ENCODE assay signal across 1 cellular context in the genomic region with DNA sequence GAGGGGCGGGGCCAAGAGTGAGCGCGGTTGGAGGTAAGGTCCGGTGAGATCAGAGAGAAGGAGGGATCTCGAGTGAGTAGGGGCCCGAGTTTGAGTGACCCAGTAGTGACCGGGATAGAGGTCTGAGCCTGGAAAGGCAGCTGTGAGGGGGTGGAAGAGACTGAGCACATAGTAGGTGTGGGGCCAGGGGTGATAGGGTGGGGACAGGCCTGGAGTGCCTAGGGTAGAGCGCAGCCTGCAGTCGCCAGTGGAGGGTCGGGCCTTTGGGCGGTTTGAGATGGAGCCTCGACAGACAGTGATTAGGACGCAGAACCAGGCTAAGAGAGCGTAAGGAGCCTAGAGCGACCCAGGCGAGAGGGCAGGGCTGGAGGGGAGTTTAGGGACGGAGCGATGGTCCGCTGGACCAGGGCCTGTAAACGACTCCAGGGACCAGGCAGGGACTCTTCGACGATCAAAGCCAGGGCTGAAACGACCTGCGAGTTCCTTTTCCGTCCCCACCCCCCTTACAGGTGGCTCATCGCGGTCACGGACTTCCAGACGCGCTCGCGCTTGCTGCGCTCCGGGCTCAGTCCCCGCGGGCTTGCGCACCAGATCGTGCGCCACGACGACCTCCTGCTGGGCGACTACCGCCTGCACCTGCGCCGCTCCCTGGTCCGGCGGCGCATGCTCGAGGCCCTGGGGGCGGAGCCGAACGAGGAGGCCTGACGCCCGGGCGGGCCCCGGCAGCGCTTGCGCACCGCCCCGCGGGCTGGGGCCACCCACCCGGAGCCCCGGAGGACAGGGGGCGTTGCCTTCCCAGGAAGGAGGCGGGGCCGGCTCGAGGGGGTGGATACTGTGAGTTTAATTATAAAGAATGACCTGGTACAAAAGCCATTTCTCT.
TF ChIP-seq lines count a peak whose summit lies in the region.

No MANE protein-coding gene starts in this region.

TF ChIP-seq in K562, 482 proteins besides CTCF, POLR2A, EP300 and RAD21 (continued from another document and continues in another):
- TF ChIP-seq NBN (IDR thresholded peaks at IDR 0.05; ENCODE audit: low read depth): peak; percentile 78; the same call in 1 of the 2 replicates
- 0 out of 2 replicates have a peak, but pooled peaks have one; percentile 48 for TF ChIP-seq ZNF589 (CRISPR knock-in tag; IDR thresholded peaks at IDR 0.05; ENCODE audit: low read depth)
- TF ChIP-seq, protein P1, sequence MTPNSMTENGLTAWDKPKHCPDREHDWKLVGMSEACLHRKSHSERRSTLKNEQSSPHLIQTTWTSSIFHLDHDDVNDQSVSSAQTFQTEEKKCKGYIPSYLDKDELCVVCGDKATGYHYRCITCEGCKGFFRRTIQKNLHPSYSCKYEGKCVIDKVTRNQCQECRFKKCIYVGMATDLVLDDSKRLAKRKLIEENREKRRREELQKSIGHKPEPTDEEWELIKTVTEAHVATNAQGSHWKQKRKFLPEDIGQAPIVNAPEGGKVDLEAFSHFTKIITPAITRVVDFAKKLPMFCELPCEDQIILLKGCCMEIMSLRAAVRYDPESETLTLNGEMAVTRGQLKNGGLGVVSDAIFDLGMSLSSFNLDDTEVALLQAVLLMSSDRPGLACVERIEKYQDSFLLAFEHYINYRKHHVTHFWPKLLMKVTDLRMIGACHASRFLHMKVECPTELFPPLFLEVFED (CRISPR knock-in tag; conservative IDR thresholded peaks at IDR 0.05): peak; percentile 97
- no peak for TF ChIP-seq EWSR1 (IDR thresholded peaks at IDR 0.05; ENCODE audit: borderline replicate concordance, low read depth, partially characterized antibody)
- TF ChIP-seq PML (IDR thresholded peaks at IDR 0.05; ENCODE audit: low read length): peak; percentile 80
- TF ChIP-seq, protein P2, sequence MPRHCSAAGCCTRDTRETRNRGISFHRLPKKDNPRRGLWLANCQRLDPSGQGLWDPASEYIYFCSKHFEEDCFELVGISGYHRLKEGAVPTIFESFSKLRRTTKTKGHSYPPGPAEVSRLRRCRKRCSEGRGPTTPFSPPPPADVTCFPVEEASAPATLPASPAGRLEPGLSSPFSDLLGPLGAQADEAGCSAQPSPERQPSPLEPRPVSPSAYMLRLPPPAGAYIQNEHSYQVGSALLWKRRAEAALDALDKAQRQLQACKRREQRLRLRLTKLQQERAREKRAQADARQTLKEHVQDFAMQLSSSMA (CRISPR knock-in tag; IDR thresholded peaks at IDR 0.05): 0 out of 2 replicates have a peak, but pooled peaks have one; percentile 64
- TF ChIP-seq MED1 (CRISPR knock-in tag; IDR thresholded peaks at IDR 0.05; ENCODE audit: borderline replicate concordance): no peak
- peak; percentile 50; the same call in 1 of the 2 replicates for TF ChIP-seq PHF21A (IDR thresholded peaks at IDR 0.05; ENCODE audit: borderline replicate concordance, low read depth)
- TF ChIP-seq RBM39 (optimal IDR thresholded peaks at IDR 0.05; ENCODE audit: low read depth, low read length): peak; percentile 88
- peak; percentile 64; a peak in 3 of 4 replicates for TF ChIP-seq MAZ (CRISPR knock-in tag; conservative IDR thresholded peaks at IDR 0.05 in 1 of 2, IDR thresholded peaks at IDR 0.05 in 1 of 2)
- TF ChIP-seq NFRKB (IDR thresholded peaks at IDR 0.05; ENCODE audit: low read depth): peak; percentile 97
- TF ChIP-seq, protein P3, sequence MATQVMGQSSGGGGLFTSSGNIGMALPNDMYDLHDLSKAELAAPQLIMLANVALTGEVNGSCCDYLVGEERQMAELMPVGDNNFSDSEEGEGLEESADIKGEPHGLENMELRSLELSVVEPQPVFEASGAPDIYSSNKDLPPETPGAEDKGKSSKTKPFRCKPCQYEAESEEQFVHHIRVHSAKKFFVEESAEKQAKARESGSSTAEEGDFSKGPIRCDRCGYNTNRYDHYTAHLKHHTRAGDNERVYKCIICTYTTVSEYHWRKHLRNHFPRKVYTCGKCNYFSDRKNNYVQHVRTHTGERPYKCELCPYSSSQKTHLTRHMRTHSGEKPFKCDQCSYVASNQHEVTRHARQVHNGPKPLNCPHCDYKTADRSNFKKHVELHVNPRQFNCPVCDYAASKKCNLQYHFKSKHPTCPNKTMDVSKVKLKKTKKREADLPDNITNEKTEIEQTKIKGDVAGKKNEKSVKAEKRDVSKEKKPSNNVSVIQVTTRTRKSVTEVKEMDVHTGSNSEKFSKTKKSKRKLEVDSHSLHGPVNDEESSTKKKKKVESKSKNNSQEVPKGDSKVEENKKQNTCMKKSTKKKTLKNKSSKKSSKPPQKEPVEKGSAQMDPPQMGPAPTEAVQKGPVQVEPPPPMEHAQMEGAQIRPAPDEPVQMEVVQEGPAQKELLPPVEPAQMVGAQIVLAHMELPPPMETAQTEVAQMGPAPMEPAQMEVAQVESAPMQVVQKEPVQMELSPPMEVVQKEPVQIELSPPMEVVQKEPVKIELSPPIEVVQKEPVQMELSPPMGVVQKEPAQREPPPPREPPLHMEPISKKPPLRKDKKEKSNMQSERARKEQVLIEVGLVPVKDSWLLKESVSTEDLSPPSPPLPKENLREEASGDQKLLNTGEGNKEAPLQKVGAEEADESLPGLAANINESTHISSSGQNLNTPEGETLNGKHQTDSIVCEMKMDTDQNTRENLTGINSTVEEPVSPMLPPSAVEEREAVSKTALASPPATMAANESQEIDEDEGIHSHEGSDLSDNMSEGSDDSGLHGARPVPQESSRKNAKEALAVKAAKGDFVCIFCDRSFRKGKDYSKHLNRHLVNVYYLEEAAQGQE (CRISPR knock-in tag; IDR thresholded peaks at IDR 0.05; ENCODE audit: low read depth): peak; percentile 73; the same call in 1 of the 2 replicates
- no peak for TF ChIP-seq FOSL1 (tag; conservative IDR thresholded peaks at IDR 0.05)
- TF ChIP-seq, protein P4, sequence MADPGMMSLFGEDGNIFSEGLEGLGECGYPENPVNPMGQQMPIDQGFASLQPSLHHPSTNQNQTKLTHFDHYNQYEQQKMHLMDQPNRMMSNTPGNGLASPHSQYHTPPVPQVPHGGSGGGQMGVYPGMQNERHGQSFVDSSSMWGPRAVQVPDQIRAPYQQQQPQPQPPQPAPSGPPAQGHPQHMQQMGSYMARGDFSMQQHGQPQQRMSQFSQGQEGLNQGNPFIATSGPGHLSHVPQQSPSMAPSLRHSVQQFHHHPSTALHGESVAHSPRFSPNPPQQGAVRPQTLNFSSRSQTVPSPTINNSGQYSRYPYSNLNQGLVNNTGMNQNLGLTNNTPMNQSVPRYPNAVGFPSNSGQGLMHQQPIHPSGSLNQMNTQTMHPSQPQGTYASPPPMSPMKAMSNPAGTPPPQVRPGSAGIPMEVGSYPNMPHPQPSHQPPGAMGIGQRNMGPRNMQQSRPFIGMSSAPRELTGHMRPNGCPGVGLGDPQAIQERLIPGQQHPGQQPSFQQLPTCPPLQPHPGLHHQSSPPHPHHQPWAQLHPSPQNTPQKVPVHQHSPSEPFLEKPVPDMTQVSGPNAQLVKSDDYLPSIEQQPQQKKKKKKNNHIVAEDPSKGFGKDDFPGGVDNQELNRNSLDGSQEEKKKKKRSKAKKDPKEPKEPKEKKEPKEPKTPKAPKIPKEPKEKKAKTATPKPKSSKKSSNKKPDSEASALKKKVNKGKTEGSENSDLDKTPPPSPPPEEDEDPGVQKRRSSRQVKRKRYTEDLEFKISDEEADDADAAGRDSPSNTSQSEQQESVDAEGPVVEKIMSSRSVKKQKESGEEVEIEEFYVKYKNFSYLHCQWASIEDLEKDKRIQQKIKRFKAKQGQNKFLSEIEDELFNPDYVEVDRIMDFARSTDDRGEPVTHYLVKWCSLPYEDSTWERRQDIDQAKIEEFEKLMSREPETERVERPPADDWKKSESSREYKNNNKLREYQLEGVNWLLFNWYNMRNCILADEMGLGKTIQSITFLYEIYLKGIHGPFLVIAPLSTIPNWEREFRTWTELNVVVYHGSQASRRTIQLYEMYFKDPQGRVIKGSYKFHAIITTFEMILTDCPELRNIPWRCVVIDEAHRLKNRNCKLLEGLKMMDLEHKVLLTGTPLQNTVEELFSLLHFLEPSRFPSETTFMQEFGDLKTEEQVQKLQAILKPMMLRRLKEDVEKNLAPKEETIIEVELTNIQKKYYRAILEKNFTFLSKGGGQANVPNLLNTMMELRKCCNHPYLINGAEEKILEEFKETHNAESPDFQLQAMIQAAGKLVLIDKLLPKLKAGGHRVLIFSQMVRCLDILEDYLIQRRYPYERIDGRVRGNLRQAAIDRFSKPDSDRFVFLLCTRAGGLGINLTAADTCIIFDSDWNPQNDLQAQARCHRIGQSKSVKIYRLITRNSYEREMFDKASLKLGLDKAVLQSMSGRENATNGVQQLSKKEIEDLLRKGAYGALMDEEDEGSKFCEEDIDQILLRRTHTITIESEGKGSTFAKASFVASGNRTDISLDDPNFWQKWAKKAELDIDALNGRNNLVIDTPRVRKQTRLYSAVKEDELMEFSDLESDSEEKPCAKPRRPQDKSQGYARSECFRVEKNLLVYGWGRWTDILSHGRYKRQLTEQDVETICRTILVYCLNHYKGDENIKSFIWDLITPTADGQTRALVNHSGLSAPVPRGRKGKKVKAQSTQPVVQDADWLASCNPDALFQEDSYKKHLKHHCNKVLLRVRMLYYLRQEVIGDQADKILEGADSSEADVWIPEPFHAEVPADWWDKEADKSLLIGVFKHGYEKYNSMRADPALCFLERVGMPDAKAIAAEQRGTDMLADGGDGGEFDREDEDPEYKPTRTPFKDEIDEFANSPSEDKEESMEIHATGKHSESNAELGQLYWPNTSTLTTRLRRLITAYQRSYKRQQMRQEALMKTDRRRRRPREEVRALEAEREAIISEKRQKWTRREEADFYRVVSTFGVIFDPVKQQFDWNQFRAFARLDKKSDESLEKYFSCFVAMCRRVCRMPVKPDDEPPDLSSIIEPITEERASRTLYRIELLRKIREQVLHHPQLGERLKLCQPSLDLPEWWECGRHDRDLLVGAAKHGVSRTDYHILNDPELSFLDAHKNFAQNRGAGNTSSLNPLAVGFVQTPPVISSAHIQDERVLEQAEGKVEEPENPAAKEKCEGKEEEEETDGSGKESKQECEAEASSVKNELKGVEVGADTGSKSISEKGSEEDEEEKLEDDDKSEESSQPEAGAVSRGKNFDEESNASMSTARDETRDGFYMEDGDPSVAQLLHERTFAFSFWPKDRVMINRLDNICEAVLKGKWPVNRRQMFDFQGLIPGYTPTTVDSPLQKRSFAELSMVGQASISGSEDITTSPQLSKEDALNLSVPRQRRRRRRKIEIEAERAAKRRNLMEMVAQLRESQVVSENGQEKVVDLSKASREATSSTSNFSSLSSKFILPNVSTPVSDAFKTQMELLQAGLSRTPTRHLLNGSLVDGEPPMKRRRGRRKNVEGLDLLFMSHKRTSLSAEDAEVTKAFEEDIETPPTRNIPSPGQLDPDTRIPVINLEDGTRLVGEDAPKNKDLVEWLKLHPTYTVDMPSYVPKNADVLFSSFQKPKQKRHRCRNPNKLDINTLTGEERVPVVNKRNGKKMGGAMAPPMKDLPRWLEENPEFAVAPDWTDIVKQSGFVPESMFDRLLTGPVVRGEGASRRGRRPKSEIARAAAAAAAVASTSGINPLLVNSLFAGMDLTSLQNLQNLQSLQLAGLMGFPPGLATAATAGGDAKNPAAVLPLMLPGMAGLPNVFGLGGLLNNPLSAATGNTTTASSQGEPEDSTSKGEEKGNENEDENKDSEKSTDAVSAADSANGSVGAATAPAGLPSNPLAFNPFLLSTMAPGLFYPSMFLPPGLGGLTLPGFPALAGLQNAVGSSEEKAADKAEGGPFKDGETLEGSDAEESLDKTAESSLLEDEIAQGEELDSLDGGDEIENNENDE (IDR thresholded peaks at IDR 0.05; ENCODE audit: low read depth, low read length): no peak
- TF ChIP-seq, protein P5, sequence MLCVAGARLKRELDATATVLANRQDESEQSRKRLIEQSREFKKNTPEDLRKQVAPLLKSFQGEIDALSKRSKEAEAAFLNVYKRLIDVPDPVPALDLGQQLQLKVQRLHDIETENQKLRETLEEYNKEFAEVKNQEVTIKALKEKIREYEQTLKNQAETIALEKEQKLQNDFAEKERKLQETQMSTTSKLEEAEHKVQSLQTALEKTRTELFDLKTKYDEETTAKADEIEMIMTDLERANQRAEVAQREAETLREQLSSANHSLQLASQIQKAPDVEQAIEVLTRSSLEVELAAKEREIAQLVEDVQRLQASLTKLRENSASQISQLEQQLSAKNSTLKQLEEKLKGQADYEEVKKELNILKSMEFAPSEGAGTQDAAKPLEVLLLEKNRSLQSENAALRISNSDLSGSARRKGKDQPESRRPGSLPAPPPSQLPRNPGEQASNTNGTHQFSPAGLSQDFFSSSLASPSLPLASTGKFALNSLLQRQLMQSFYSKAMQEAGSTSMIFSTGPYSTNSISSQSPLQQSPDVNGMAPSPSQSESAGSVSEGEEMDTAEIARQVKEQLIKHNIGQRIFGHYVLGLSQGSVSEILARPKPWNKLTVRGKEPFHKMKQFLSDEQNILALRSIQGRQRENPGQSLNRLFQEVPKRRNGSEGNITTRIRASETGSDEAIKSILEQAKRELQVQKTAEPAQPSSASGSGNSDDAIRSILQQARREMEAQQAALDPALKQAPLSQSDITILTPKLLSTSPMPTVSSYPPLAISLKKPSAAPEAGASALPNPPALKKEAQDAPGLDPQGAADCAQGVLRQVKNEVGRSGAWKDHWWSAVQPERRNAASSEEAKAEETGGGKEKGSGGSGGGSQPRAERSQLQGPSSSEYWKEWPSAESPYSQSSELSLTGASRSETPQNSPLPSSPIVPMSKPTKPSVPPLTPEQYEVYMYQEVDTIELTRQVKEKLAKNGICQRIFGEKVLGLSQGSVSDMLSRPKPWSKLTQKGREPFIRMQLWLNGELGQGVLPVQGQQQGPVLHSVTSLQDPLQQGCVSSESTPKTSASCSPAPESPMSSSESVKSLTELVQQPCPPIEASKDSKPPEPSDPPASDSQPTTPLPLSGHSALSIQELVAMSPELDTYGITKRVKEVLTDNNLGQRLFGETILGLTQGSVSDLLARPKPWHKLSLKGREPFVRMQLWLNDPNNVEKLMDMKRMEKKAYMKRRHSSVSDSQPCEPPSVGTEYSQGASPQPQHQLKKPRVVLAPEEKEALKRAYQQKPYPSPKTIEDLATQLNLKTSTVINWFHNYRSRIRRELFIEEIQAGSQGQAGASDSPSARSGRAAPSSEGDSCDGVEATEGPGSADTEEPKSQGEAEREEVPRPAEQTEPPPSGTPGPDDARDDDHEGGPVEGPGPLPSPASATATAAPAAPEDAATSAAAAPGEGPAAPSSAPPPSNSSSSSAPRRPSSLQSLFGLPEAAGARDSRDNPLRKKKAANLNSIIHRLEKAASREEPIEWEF (CRISPR knock-in tag; IDR thresholded peaks at IDR 0.05): no peak
- TF ChIP-seq TCF7 (IDR thresholded peaks at IDR 0.05; ENCODE audit: borderline replicate concordance): no peak; the same call in 1 of the 2 replicates
- TF ChIP-seq, protein P6, sequence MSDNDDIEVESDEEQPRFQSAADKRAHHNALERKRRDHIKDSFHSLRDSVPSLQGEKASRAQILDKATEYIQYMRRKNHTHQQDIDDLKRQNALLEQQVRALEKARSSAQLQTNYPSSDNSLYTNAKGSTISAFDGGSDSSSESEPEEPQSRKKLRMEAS (CRISPR knock-in tag; IDR thresholded peaks at IDR 0.05): peak; percentile 89
- TF ChIP-seq ATF7 (IDR thresholded peaks at IDR 0.05): peak; percentile 67
- TF ChIP-seq NCOA4 (IDR thresholded peaks at IDR 0.05; ENCODE audit: partially characterized antibody): peak; percentile 10
- TF ChIP-seq TEAD1 (CRISPR knock-in tag; IDR thresholded peaks at IDR 0.05): peak; percentile 53 to 77; a peak in 2 of 4 replicates
